Comparison of ENCODE assay signal across 23 cellular contexts in genomic region chr9:137814841-137815240, GRCh38.
DNase-seq lines count a peak whose midpoint lies in the region; ATAC-seq, FAIRE-seq and TF ChIP-seq lines count a peak whose summit lies in the region.
"Had no signal": no experiment of that assay in that cellular context is flagged by ENCODE, and none has a peak within 500 bp of the region (broad histone marks: within the 10 kb centered on the region; RNA-seq: fewer than 3 reads in every experiment).

No MANE protein-coding gene starts in this region.

- no peaks in the 10 kb centered on the region for H3K9me3 Mint-ChIP-seq in activated T-cell treated with anti-CD3 and anti-CD28 coated beads, Interleukin-2, amount 50 U/mL, for 24 hours
- H3K9me3 Mint-ChIP-seq in stimulated activated naive B cell treated with anti-CD40 and anti-IgM and Interleukin-4, amounts not matched to agents 10 μg/mL and 1 μg/mL and 100 μg/mL, for 72 hours, result peaks cover 0 to 3% of the 10 kb centered on the region in 2 donors
- H3K9me3 Mint-ChIP-seq: activated naive CD4-positive, alpha-beta T cell treated with anti-CD3 and anti-CD28 coated beads, Interleukin-2, amount 50 U/mL, for 24 hours; activated T-cell treated with anti-CD3 and anti-CD28 coated beads, Interleukin-2, amount 50 U/mL, for 72 hours had no signal

- no peak for TF ChIP-seq CTCF in kidney (IDR thresholded peaks at IDR 0.05; ENCODE audit: borderline replicate concordance, extremely low read depth, insufficient read depth)

- H3K36me3 ChIP-seq in kidney (ENCODE audit: control insufficient read depth in 1 of 2, insufficient read depth in 2 of 2, low read length in 2 of 2) (peaks cover 29 to 49% of the 10 kb centered on the region in 2 donors), SJCRH30 (peaks cover 56% of the 10 kb centered on the region)

- peaks cover 75% of the 10 kb centered on the region for H3K36me3 Mint-ChIP-seq in activated T-cell treated with anti-CD3 and anti-CD28 coated beads, Interleukin-2, amount 50 U/mL, for 24 hours (ENCODE audit: low read depth)
- H3K36me3 Mint-ChIP-seq in T-helper 17 cell (ENCODE audit: low read depth), result peaks cover 7% of the 10 kb centered on the region
- peaks cover 52 to 60% of the 10 kb centered on the region in 2 donors for H3K36me3 Mint-ChIP-seq in stimulated activated naive B cell treated with anti-CD40 and anti-IgM and Interleukin-4, amounts not matched to agents 10 μg/mL and 1 μg/mL and 100 μg/mL, for 72 hours

- H3K4me3 ChIP-seq in kidney (ENCODE audit: low read length in 2 of 2) (no peak overlapping the region), SJCRH30 (no peak overlapping the region)
- H3K4me3 ChIP-seq: ascending aorta, dorsolateral prefrontal cortex, HAP-1, Peyer's patch, tibial nerve had no signal

- no peak overlapping the region for H3K4me3 Mint-ChIP-seq in activated T-cell treated with anti-CD3 and anti-CD28 coated beads, Interleukin-2, amount 50 U/mL, for 24 hours
- peak overlapping the region; percentile 71 for H3K4me3 Mint-ChIP-seq in T-helper 17 cell
- peak overlapping the region; percentile 17 to 20 for H3K4me3 Mint-ChIP-seq in stimulated activated naive B cell treated with anti-CD40 and anti-IgM and Interleukin-4, amounts not matched to agents 10 μg/mL and 1 μg/mL and 100 μg/mL, for 72 hours
- H3K4me3 Mint-ChIP-seq: activated naive CD4-positive, alpha-beta T cell treated with anti-CD3 and anti-CD28 coated beads, Interleukin-2, amount 50 U/mL, for 24 hours; activated T-cell treated with anti-CD3 and anti-CD28 coated beads, Interleukin-2, amount 50 U/mL, for 72 hours had no signal

- H3K27me3 Mint-ChIP-seq in activated T-cell treated with anti-CD3 and anti-CD28 coated beads, Interleukin-2, amount 50 U/mL, for 24 hours, result no peaks in the 10 kb centered on the region
- no peaks in the 10 kb centered on the region for H3K27me3 Mint-ChIP-seq in T-helper 17 cell
- H3K27me3 Mint-ChIP-seq in stimulated activated naive B cell treated with anti-CD40 and anti-IgM and Interleukin-4, amounts not matched to agents 10 μg/mL and 1 μg/mL and 100 μg/mL, for 72 hours, result no peaks in the 10 kb centered on the region
- H3K27me3 Mint-ChIP-seq: activated naive CD4-positive, alpha-beta T cell treated with anti-CD3 and anti-CD28 coated beads, Interleukin-2, amount 50 U/mL, for 24 hours had no signal

- H3K27ac ChIP-seq in kidney (ENCODE audit: low read depth in 2 of 2, low read length in 2 of 2) (no peak overlapping the region), SJCRH30 (no peak overlapping the region)
- H3K27ac ChIP-seq: ascending aorta, Peyer's patch, tibial nerve had no signal

- no peaks in the 10 kb centered on the region for H3K9me3 ChIP-seq in T-helper 17 cell (ENCODE audit: control insufficient read depth, low read length, poor library complexity, severe bottlenecking)
- peaks cover 0 to 4% of the 10 kb centered on the region in 2 donors for H3K9me3 ChIP-seq in kidney (ENCODE audit: control insufficient read depth in 1 of 2, low read length in 2 of 2)
- H3K9me3 ChIP-seq in SJCRH30 (replicated peaks), result no peaks in the 10 kb centered on the region
- H3K9me3 ChIP-seq: ascending aorta, HAP-1, Peyer's patch had no signal

- FAIRE-seq in kidney (lab: Jason Lieb, UNC), result no peak
- FAIRE-seq: endothelial cell of umbilical vein had no signal

- no peaks in the 10 kb centered on the region for H3K4me1 Mint-ChIP-seq in activated T-cell treated with anti-CD3 and anti-CD28 coated beads, Interleukin-2, amount 50 U/mL, for 24 hours (ENCODE audit: low read depth)
- H3K4me1 Mint-ChIP-seq in T-helper 17 cell, result peaks cover 3% of the 10 kb centered on the region
- H3K4me1 Mint-ChIP-seq in stimulated activated naive B cell treated with anti-CD40 and anti-IgM and Interleukin-4, amounts not matched to agents 10 μg/mL and 1 μg/mL and 100 μg/mL, for 72 hours, result peaks cover 17 to 19% of the 10 kb centered on the region in 2 donors
- H3K4me1 Mint-ChIP-seq: activated naive CD4-positive, alpha-beta T cell treated with anti-CD3 and anti-CD28 coated beads, Interleukin-2, amount 50 U/mL, for 24 hours had no signal

- intact Hi-C loops in kidney (cut with DNase I), result no loop called here

- no peak overlapping the region for H3K9ac ChIP-seq in kidney (ENCODE audit: low read length in 2 of 2)

- no peak for DNase-seq in activated T-cell treated with anti-CD3 and anti-CD28 coated beads, Interleukin-2, amount 50 U/mL, for 24 hours
- DNase-seq in activated T-cell treated with anti-CD3 and anti-CD28 coated beads for 4 hours, result no peak
- DNase-seq in T-helper 17 cell, result no peak
- peak; percentile 53 for DNase-seq in kidney
- DNase-seq in stimulated activated naive B cell treated with anti-CD40 and anti-IgM and Interleukin-4, amounts not matched to agents 10 μg/mL and 1 μg/mL and 100 μg/mL, for 72 hours, result no peak
- DNase-seq in NCI-H510A treated with DMSO at 0.1 percent for 48 hours (lab: John Stamatoyannopoulos, UW), result no peak
- DNase-seq in SJCRH30, result no peak
- DNase-seq: activated T-cell treated with anti-CD3 and anti-CD28 coated beads, Interleukin-2, amount 50 U/mL, for 72 hours; central memory CD4-positive, alpha-beta T cell; DMS53; hippocampal formation; mesenchymal stem cell; NCI-H1092 treated with DMSO at 0.1 percent for 48 hours; NCI-H524; nucleus accumbens; Peyer's patch had no signal

- ATAC-seq in T-helper 17 cell, result no peak
- no peak for ATAC-seq in stimulated activated naive B cell treated with anti-CD40 and anti-IgM and Interleukin-4, amounts not matched to agents 10 μg/mL and 1 μg/mL and 100 μg/mL, for 72 hours (replicated peaks)
- ATAC-seq in GM19463 (IDR thresholded peaks at IDR 0.05; ENCODE audit: unreplicated experiment), result no peak
- ATAC-seq: activated T-cell treated with anti-CD3 and anti-CD28 coated beads, Interleukin-2, amount 50 U/mL, for 72 hours had no signal

- no peaks in the 10 kb centered on the region for H3K27me3 ChIP-seq in SJCRH30
- H3K27me3 ChIP-seq: ascending aorta, dorsolateral prefrontal cortex, Peyer's patch, tibial nerve had no signal

- H3K27ac Mint-ChIP-seq in activated T-cell treated with anti-CD3 and anti-CD28 coated beads, Interleukin-2, amount 50 U/mL, for 24 hours, result peak overlapping the region; percentile 22
- no peak overlapping the region for H3K27ac Mint-ChIP-seq in T-helper 17 cell
- peak overlapping the region; percentile 84 for H3K27ac Mint-ChIP-seq in stimulated activated naive B cell treated with anti-CD40 and anti-IgM and Interleukin-4, amounts not matched to agents 10 μg/mL and 1 μg/mL and 100 μg/mL, for 72 hours
- H3K27ac Mint-ChIP-seq: activated naive CD4-positive, alpha-beta T cell treated with anti-CD3 and anti-CD28 coated beads, Interleukin-2, amount 50 U/mL, for 24 hours had no signal

- H3K4me1 ChIP-seq in kidney (ENCODE audit: control insufficient read depth in 1 of 2, insufficient read depth in 1 of 2, low read depth in 1 of 2, low read length in 2 of 2) (no peaks in the 10 kb centered on the region), SJCRH30 (no peaks in the 10 kb centered on the region)
- H3K4me1 ChIP-seq: ascending aorta, HAP-1, Peyer's patch, tibial nerve had no signal
